Comparison of ENCODE assay signal across 1 cellular context in the genomic region with DNA sequence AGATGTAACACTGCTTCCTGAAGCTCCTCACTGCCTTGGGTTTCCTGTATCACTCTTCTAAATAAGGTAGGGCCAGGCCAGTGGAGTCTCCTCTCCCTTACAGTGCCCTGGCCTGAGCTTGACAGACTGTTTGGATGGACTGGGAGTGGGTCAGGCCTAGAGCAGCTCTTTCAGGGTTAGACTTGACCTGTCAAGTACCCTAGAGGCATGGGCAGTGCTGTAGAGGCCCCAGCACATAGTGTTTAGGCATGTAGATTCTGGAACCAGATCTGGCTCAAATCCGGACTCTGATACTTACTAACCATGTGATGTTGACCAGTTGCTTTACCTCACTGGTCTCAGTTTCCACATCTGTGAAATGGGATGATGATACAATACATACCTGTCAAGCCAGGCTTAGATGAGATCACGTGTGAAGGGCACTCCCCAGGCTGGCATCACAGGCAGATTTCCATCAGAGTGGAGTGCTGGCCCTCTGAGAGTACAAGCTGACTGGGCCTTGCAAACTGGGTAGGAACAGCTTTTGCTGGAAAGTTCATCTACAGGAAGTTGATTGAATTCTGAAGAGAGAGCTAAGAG.
TF ChIP-seq lines count a peak whose summit lies in the region.

No MANE protein-coding gene starts in this region.

TF ChIP-seq in GM23338, 12 proteins besides CTCF, POLR2A, EP300 and RAD21:
- TF ChIP-seq, protein P1, sequence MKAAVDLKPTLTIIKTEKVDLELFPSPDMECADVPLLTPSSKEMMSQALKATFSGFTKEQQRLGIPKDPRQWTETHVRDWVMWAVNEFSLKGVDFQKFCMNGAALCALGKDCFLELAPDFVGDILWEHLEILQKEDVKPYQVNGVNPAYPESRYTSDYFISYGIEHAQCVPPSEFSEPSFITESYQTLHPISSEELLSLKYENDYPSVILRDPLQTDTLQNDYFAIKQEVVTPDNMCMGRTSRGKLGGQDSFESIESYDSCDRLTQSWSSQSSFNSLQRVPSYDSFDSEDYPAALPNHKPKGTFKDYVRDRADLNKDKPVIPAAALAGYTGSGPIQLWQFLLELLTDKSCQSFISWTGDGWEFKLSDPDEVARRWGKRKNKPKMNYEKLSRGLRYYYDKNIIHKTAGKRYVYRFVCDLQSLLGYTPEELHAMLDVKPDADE (IDR thresholded peaks at IDR 0.05) = no peak
